Comparison of ENCODE assay signal across 20 cellular contexts in genomic region chr15:60651155-60651554, GRCh38.
DNase-seq lines count a peak whose midpoint lies in the region; FAIRE-seq and TF ChIP-seq lines count a peak whose summit lies in the region.
"Had no signal": no experiment of that assay in that cellular context is flagged by ENCODE, and none has a peak within 500 bp of the region (broad histone marks: within the 10 kb centered on the region; RNA-seq: fewer than 3 reads in every experiment).

No MANE protein-coding gene starts in this region.

- no peak overlapping the region for H2BK5ac ChIP-seq in neuronal stem cell (ENCODE audit: low read length)

- TF ChIP-seq CTCF in Loucy (conservative IDR thresholded peaks at IDR 0.05; ENCODE audit: low read length) (no peak), bronchial epithelial cell (IDR thresholded peaks at IDR 0.05; ENCODE audit: insufficient read depth, low read length, severe bottlenecking) (no peak), nephron progenitor cell (IDR thresholded peaks at IDR 0.05) (no peak)

- H3K4me2 ChIP-seq in Loucy (ENCODE audit: low read depth, low read length, poor library complexity, severe bottlenecking) (peak overlapping the region; percentile 87), neuronal stem cell (ENCODE audit: insufficient read depth, low read length, poor library complexity, severe bottlenecking) (no peak overlapping the region)
- H3K4me2 ChIP-seq: A549 had no signal

- no peak overlapping the region for H3K4me3 Mint-ChIP-seq in T-helper 1 cell treated with Interleukin-12 subunit alpha and Interleukin-12 subunit beta and Interleukin-4 antibody, amounts not matched to agents 30 μg/mL and 1 μg/mL, for 36 hours
- peak overlapping the region; percentile 27 for H3K4me3 Mint-ChIP-seq in nephron progenitor cell
- H3K4me3 Mint-ChIP-seq: activated CD4-positive, alpha-beta T cell treated with anti-CD3 and anti-CD28 coated beads for 36 hours; endodermal cell; neural crest cell had no signal

- peak overlapping the region; percentile 47 for H3K27ac Mint-ChIP-seq in T-helper 1 cell treated with Interleukin-12 subunit alpha and Interleukin-12 subunit beta and Interleukin-4 antibody, amounts not matched to agents 30 μg/mL and 1 μg/mL, for 36 hours
- H3K27ac Mint-ChIP-seq in nephron progenitor cell = peak overlapping the region; percentile 77
- H3K27ac Mint-ChIP-seq: endodermal cell had no signal

- H3K4ac ChIP-seq in neuronal stem cell (ENCODE audit: low read length) = no peak overlapping the region

- peaks cover 60% of the 10 kb centered on the region for H3K4me1 Mint-ChIP-seq in T-helper 1 cell treated with Interleukin-12 subunit alpha and Interleukin-12 subunit beta and Interleukin-4 antibody, amounts not matched to agents 30 μg/mL and 1 μg/mL, for 36 hours (ENCODE audit: low read depth)
- H3K4me1 Mint-ChIP-seq in nephron progenitor cell = peaks cover 84% of the 10 kb centered on the region

- H2AFZ ChIP-seq in Loucy (ENCODE audit: low read length) (no peak overlapping the region), neuronal stem cell (ENCODE audit: low read length) (no peak overlapping the region)

- no peak overlapping the region for H2BK15ac ChIP-seq in neuronal stem cell (ENCODE audit: low read length)

- H3K18ac ChIP-seq in neuronal stem cell (ENCODE audit: low read length) = no peak overlapping the region

- WGBS in neuronal stem cell (ENCODE audit: extremely low coverage in 2 of 2, insufficient read length in 2 of 2, insufficient replicate concordance in 1 of 2), 2 donors = no CpG with 5 or more reads among the region's 7 CpGs

- H3K27me3 Mint-ChIP-seq in T-helper 1 cell treated with Interleukin-12 subunit alpha and Interleukin-12 subunit beta and Interleukin-4 antibody, amounts not matched to agents 30 μg/mL and 1 μg/mL, for 36 hours (ENCODE audit: low read depth) = peaks cover 4% of the 10 kb centered on the region
- H3K27me3 Mint-ChIP-seq in nephron progenitor cell (ENCODE audit: low read depth, poor library complexity) = peaks cover 30% of the 10 kb centered on the region
- H3K27me3 Mint-ChIP-seq: activated CD4-positive, alpha-beta T cell treated with anti-CD3 and anti-CD28 coated beads for 36 hours had no signal

- H3K36me3 ChIP-seq in Loucy (ENCODE audit: insufficient read depth, low read length) (no peaks in the 10 kb centered on the region), bronchial epithelial cell (ENCODE audit: control insufficient read depth, insufficient read depth, low read length) (no peaks in the 10 kb centered on the region), neuronal stem cell (replicated peaks in 1 of 2; ENCODE audit: control insufficient read depth in 2 of 2, insufficient read depth in 2 of 2, low read length in 2 of 2) (no peaks in the 10 kb centered on the region)
- H3K36me3 ChIP-seq: thoracic aorta had no signal

- H3K9ac ChIP-seq in Loucy (ENCODE audit: low read depth, low read length, poor library complexity, severe bottlenecking) (peak overlapping the region; percentile 44), neuronal stem cell (ENCODE audit: low read depth, low read length, poor library complexity) (no peak overlapping the region)

- no peaks in the 10 kb centered on the region for H3K9me3 Mint-ChIP-seq in T-helper 1 cell treated with Interleukin-12 subunit alpha and Interleukin-12 subunit beta and Interleukin-4 antibody, amounts not matched to agents 30 μg/mL and 1 μg/mL, for 36 hours
- no peaks in the 10 kb centered on the region for H3K9me3 Mint-ChIP-seq in nephron progenitor cell
- H3K9me3 Mint-ChIP-seq: endodermal cell, neural crest cell had no signal

- H4K20me1 ChIP-seq in Loucy (ENCODE audit: insufficient read depth, low read length, poor library complexity, severe bottlenecking) = no peaks in the 10 kb centered on the region

- H3K4me3 ChIP-seq in Loucy (ENCODE audit: low read length, poor library complexity, severe bottlenecking) = no peak overlapping the region
- H3K4me3 ChIP-seq in bronchial epithelial cell (ENCODE audit: low read depth, low read length) = no peak overlapping the region
- H3K4me3 ChIP-seq in neuronal stem cell (ENCODE audit: low read length in 2 of 2) = no peak overlapping the region
- H3K4me3 ChIP-seq: A549, thoracic aorta had no signal

- H3F3A ChIP-seq in Loucy (ENCODE audit: low read depth) = peaks cover 11% of the 10 kb centered on the region; the same call in 1 of the 2 replicates

- H3K4me1 ChIP-seq in Loucy (ENCODE audit: insufficient read depth, low read length, poor library complexity, severe bottlenecking) (peaks cover 42% of the 10 kb centered on the region), neuronal stem cell (ENCODE audit: control insufficient read depth in 2 of 2, insufficient read depth in 1 of 2, low read depth in 1 of 2, low read length in 2 of 2) (peaks cover 6 to 16% of the 10 kb centered on the region in 2 donors)
- H3K4me1 ChIP-seq: A549 had no signal

- peaks cover 9% of the 10 kb centered on the region; the same call in 1 of the 2 replicates for H3K79me2 ChIP-seq in Loucy (ENCODE audit: insufficient read depth, low read length)

- no peak overlapping the region for H4K91ac ChIP-seq in neuronal stem cell (ENCODE audit: low read depth, low read length, poor library complexity)

- H2AK5ac ChIP-seq in neuronal stem cell (ENCODE audit: low read depth, low read length) = no peak overlapping the region

- H3K27ac ChIP-seq in neuronal stem cell (replicated peaks; ENCODE audit: low read length) = no peak overlapping the region
- H3K27ac ChIP-seq: A549, thoracic aorta had no signal

- H3K14ac ChIP-seq in neuronal stem cell (ENCODE audit: low read length) = no peak overlapping the region

- no peaks in the 10 kb centered on the region for H3K79me1 ChIP-seq in neuronal stem cell (ENCODE audit: low read depth, low read length)

- H3K9me3 ChIP-seq in Loucy (ENCODE audit: insufficient read depth, low read depth, low read length) (no peaks in the 10 kb centered on the region), neuronal stem cell (replicated peaks in 1 of 2; ENCODE audit: control insufficient read depth in 2 of 2, insufficient read depth in 1 of 2, low read depth in 1 of 2, low read length in 2 of 2) (no peaks in the 10 kb centered on the region)
- H3K9me3 ChIP-seq: A549, thoracic aorta had no signal

- DNase-seq in T-helper 1 cell = no peak
- peak; percentile 33 for DNase-seq in bronchial epithelial cell (ENCODE audit: low read depth)
- DNase-seq in nephron progenitor cell = no peak
- DNase-seq in GM12891 (ENCODE audit: insufficient read length, low spot score) = no peak
- no peak for DNase-seq in neuronal stem cell (ENCODE audit: low spot score)
- DNase-seq in GM03348 (ENCODE audit: low spot score) = no peak
- DNase-seq: activated CD4-positive, alpha-beta T cell treated with anti-CD3 and anti-CD28 coated beads for 36 hours; activated naive CD4-positive, alpha-beta T cell treated with anti-CD3 and anti-CD28 coated beads, Interleukin-2, amount 50 U/mL, for 16 hours; C1 segment of cervical spinal cord; HCEC 1CT; IMR-90; MV-4-11 had no signal

- H2BK12ac ChIP-seq in neuronal stem cell (ENCODE audit: low read length) = no peak overlapping the region

- no peak for TF ChIP-seq POLR2A in GM12891 (IDR thresholded peaks at IDR 0.05; ENCODE audit: low read depth, low read length)

- H3K9me2 ChIP-seq in Loucy (replicated peaks; ENCODE audit: low read depth, low read length) = no peaks in the 10 kb centered on the region

- H3K36me3 Mint-ChIP-seq in T-helper 1 cell treated with Interleukin-12 subunit alpha and Interleukin-12 subunit beta and Interleukin-4 antibody, amounts not matched to agents 30 μg/mL and 1 μg/mL, for 36 hours (ENCODE audit: low read depth) = no peaks in the 10 kb centered on the region
- H3K36me3 Mint-ChIP-seq in nephron progenitor cell (ENCODE audit: low read depth) = no peaks in the 10 kb centered on the region

- no peak overlapping the region for H2BK120ac ChIP-seq in neuronal stem cell (ENCODE audit: low read depth, low read length)

- no peak overlapping the region for H4K8ac ChIP-seq in neuronal stem cell (ENCODE audit: low read depth, low read length)

- no peak overlapping the region for H3K23ac ChIP-seq in neuronal stem cell (ENCODE audit: low read depth, low read length, poor library complexity)

- FAIRE-seq in bronchial epithelial cell (lab: Jason Lieb, UNC) = no peak
- no peak for FAIRE-seq in GM12891 (lab: Jason Lieb, UNC)
- FAIRE-seq: A549, astrocyte, islet of Langerhans had no signal

- H3K27me3 ChIP-seq in Loucy (ENCODE audit: insufficient read depth, low read length, poor library complexity, severe bottlenecking) = no peaks in the 10 kb centered on the region
- no peaks in the 10 kb centered on the region for H3K27me3 ChIP-seq in bronchial epithelial cell (ENCODE audit: control insufficient read depth, insufficient read depth, low read length)
- H3K27me3 ChIP-seq in neuronal stem cell (ENCODE audit: control insufficient read depth in 3 of 3, insufficient read depth in 3 of 3, low read depth in 1 of 3, low read length in 3 of 3) = no peaks in the 10 kb centered on the region

TF ChIP-seq in GM12891, 5 proteins besides CTCF, POLR2A, EP300 and RAD21:
- no peak for TF ChIP-seq TAF1 (IDR thresholded peaks at IDR 0.05; ENCODE audit: low read depth, low read length)
- no peak for TF ChIP-seq SPI1 (IDR thresholded peaks at IDR 0.05; ENCODE audit: low read depth, low read length)
- no peak for TF ChIP-seq POLR2AphosphoS5 (IDR thresholded peaks at IDR 0.05; ENCODE audit: low read depth, low read length)
- TF ChIP-seq POU2F2 (IDR thresholded peaks at IDR 0.05; ENCODE audit: low read depth, low read length) = no peak
- TF ChIP-seq PAX5 (IDR thresholded peaks at IDR 0.05; ENCODE audit: insufficient read depth, low read length, severe bottlenecking) = no peak
